27 cellular contexts compared by ENCODE assay signal in the genomic region with DNA sequence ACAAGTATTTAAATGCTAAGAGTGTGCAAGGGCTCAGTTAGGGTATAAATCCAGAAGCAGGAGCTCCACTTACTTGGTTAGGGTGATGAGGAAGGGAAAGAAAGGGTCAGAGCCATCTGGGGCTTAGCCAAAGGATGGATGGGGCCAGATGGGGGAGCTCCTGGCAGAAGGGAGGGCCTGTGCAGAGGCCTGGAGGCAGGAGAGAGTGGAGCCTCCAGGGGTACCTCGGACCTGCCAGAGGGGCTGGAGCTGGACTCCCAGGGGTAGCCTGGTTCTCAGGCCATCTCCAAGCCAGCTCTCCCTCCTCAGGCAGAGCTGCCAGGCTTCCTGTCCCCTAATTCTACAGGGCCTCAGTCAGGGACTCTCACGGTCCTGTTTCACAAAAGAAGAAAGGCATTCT.
A peak's percentile ranks its signal among the peaks of the same experiment; 100 is the strongest.
DNase-seq lines count a peak whose midpoint lies in the region; ATAC-seq and TF ChIP-seq lines count a peak whose summit lies in the region.
"Had no signal": no experiment of that assay in that cellular context is flagged by ENCODE, and none has a peak within 500 bp of the region (broad histone marks: within the 10 kb centered on the region; RNA-seq: fewer than 3 reads in every experiment).

No MANE protein-coding gene starts in this region.

- H3K27me3 ChIP-seq in spleen (replicated peaks in 1 of 7): no peaks in the 10 kb centered on the region
- H3K27me3 ChIP-seq: gastroesophageal sphincter, stomach, tibial nerve had no signal

- H3K27me3 Mint-ChIP-seq in activated T-cell treated with anti-CD3 and anti-CD28 coated beads, Interleukin-2, amount 50 U/mL, for 24 hours: no peaks in the 10 kb centered on the region
- H3K27me3 Mint-ChIP-seq: activated CD4-positive, alpha-beta T cell treated with anti-CD3 and anti-CD28 coated beads, Interleukin-2, amount 10 ng/mL, durations not matched to agents 7 days and 5 days; CD4-positive, alpha-beta memory T cell; central memory CD8-positive, alpha-beta T cell; memory B cell had no signal

- no peak overlapping the region for H3K4me3 Mint-ChIP-seq in activated T-cell treated with anti-CD3 and anti-CD28 coated beads, Interleukin-2, amount 50 U/mL, for 24 hours
- H3K4me3 Mint-ChIP-seq: activated CD4-positive, alpha-beta T cell treated with anti-CD3 and anti-CD28 coated beads, Interleukin-2, amount 10 ng/mL, durations not matched to agents 7 days and 5 days; activated T-helper 1 cell treated with anti-CD3 and anti-CD28 coated beads, Interleukin-12 subunit alpha, Interleukin-12 subunit beta, Interleukin-2, Interleukin-4 antibody, amounts not matched to agents 30 ng/mL and 10 ng/mL and 1 ng/mL, durations not matched to agents 14 hours and 24 hours and 36 hours; CD4-positive, alpha-beta memory T cell; central memory CD8-positive, alpha-beta T cell; memory B cell had no signal

- H3K27ac ChIP-seq in spleen: no peak overlapping the region

- no peaks in the 10 kb centered on the region for H3K9me3 ChIP-seq in spleen
- H3K9me3 ChIP-seq: gastroesophageal sphincter, stomach, tibial nerve had no signal

- DNase-seq in activated T-cell treated with anti-CD3 and anti-CD28 coated beads, Interleukin-2, amount 50 U/mL, for 24 hours: peak; percentile 28
- DNase-seq in activated T-cell treated with anti-CD3 and anti-CD28 coated beads, Interleukin-2, amount 50 U/mL, for 1 hour: no peak
- DNase-seq in NCI-H82 (lab: John Stamatoyannopoulos, UW) (peak; percentile 69), foreskin fibroblast (peak; percentile 11 to 41), spleen (peak; percentile 40), NCI-H1694 treated with DMSO at 0.1 percent for 48 hours (lab: John Stamatoyannopoulos, UW) (no peak), NCI-H1417 (lab: John Stamatoyannopoulos, UW) (no peak)
- DNase-seq: activated CD4-positive, alpha-beta T cell treated with anti-CD3 and anti-CD28 coated beads, Interleukin-2, amount 10 ng/mL, durations not matched to agents 7 days and 5 days; CD4-positive, alpha-beta memory T cell; dermis blood vessel endothelial cell; GOT3; hypothalamus; NCI-H1048; NCI-H1930; occipital lobe; PC-3; Right ventricle myocardium superior; stimulated activated CD8-positive, alpha-beta memory T cell treated with anti-CD3 and anti-CD28 coated beads, Interleukin-4, amount 100 ng/mL, for 48 hours; stomach had no signal

- intact Hi-C loops in spleen (cut with DNase I; ENCODE audit: low total_unique reads): no loop called here

- no peak overlapping the region for H3K27ac Mint-ChIP-seq in activated T-cell treated with anti-CD3 and anti-CD28 coated beads, Interleukin-2, amount 50 U/mL, for 24 hours
- H3K27ac Mint-ChIP-seq: memory B cell had no signal

- no peak for ATAC-seq in GM21423 (IDR thresholded peaks at IDR 0.05; ENCODE audit: unreplicated experiment)
- ATAC-seq: gastroesophageal sphincter, left lobe of liver, PC-3 had no signal

- H3K4me3 ChIP-seq in foreskin fibroblast (ENCODE audit: low read depth in 1 of 2, low read length in 2 of 2) (no peak overlapping the region), spleen (no peak overlapping the region)
- H3K4me3 ChIP-seq: gastroesophageal sphincter, skin epidermis, stomach, tibial nerve had no signal

- no peak for TF ChIP-seq CTCF in foreskin fibroblast (IDR thresholded peaks at IDR 0.05; ENCODE audit: low read depth, low read length)
- no peak for TF ChIP-seq CTCF in spleen (IDR thresholded peaks at IDR 0.05 in 8 of 11, conservative IDR thresholded peaks at IDR 0.05 in 3 of 11)

- no peak for TF ChIP-seq POLR2A in spleen (IDR thresholded peaks at IDR 0.05)

- 71 to 83% (median 80%) methylated on average over 2 of the region's 2 CpGs for WGBS in spleen, 5 donors

- H3K4me1 Mint-ChIP-seq in activated T-cell treated with anti-CD3 and anti-CD28 coated beads, Interleukin-2, amount 50 U/mL, for 24 hours (ENCODE audit: low read depth): peaks cover 63% of the 10 kb centered on the region

- no peaks in the 10 kb centered on the region for H3K9me3 Mint-ChIP-seq in activated T-cell treated with anti-CD3 and anti-CD28 coated beads, Interleukin-2, amount 50 U/mL, for 24 hours
- H3K9me3 Mint-ChIP-seq: activated CD4-positive, alpha-beta T cell treated with anti-CD3 and anti-CD28 coated beads, Interleukin-2, amount 10 ng/mL, durations not matched to agents 7 days and 5 days; activated T-helper 1 cell treated with anti-CD3 and anti-CD28 coated beads, Interleukin-12 subunit alpha, Interleukin-12 subunit beta, Interleukin-2, Interleukin-4 antibody, amounts not matched to agents 30 ng/mL and 10 ng/mL and 1 ng/mL, durations not matched to agents 14 hours and 24 hours and 36 hours; CD4-positive, alpha-beta memory T cell; central memory CD8-positive, alpha-beta T cell; memory B cell had no signal

- peaks cover 4 to 36% (median 24%) of the 10 kb centered on the region in 6 donors for H3K4me1 ChIP-seq in spleen

- no peaks in the 10 kb centered on the region for H3K36me3 Mint-ChIP-seq in activated T-cell treated with anti-CD3 and anti-CD28 coated beads, Interleukin-2, amount 50 U/mL, for 24 hours (ENCODE audit: low read depth)
- H3K36me3 Mint-ChIP-seq: CD4-positive, alpha-beta memory T cell; memory B cell had no signal

- no peaks in the 10 kb centered on the region for H3K36me3 ChIP-seq in spleen
- H3K36me3 ChIP-seq: gastroesophageal sphincter, stomach, tibial nerve had no signal

Comparison
In these comparisons a context has a peak if more than half of its experiments do, and no peak if none do; other contexts are left out.
1. DNase-seq: peak in activated T-cell treated with anti-CD3 and anti-CD28 coated beads, Interleukin-2, amount 50 U/mL, for 24 hours (single experiment), NCI-H82 (single experiment), foreskin fibroblast (2 of 2) and spleen (single experiment); none in activated T-cell treated with anti-CD3 and anti-CD28 coated beads, Interleukin-2, amount 50 U/mL, for 1 hour (single experiment), NCI-H1694 treated with DMSO at 0.1 percent for 48 hours (single experiment) and NCI-H1417 (0 of 3).